ENCODE assay signal across 8 cellular contexts in the genomic region with DNA sequence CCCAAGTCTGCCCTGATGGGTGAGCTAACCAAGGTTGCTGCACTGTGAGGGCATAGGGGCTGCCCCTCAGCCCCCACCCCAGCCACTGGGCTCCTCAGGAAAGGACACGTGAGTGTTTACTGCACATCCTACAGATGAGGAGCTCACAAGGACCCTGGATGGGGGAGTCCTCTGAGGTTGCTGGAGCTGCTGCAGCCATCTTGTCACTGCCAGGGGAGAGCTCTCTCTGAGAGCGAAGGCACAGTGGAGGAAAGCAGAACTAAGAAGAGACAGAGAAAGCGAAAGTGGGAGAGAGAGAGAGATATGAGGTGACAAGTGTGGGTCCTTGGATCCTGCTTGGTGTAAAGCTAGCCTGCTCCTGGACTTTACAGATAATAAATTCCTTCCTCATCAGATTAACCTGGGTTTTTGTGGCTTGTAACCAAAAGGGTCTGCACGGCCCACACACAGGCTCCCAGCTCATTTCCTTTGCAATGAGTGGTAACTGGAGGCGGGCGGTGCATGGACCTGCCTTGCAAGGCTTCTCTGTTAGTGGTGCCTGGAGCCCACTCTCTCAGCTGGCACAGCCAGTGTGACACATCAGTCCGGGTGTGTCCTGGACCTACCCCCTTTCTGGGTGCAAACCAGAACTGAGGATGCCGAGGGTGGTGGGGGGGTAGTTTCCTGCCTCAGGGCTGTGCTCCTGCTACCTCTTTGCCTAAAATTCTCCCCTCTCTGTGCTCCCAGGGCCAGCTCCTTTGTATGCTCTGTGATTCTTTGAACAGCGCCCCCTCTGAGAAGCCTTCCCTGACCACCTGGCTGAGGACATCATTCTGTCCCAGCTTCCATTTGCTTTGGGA. TPM values are rescaled to one million over a fixed set of nuclear protein-coding genes. Genes with fewer than 3 reads are reported as not detected.
DNase-seq lines count a peak whose midpoint lies in the region; ATAC-seq lines count a peak whose summit lies in the region.

No MANE protein-coding gene starts in this region.

- peak; percentile 81 for ATAC-seq in GM18498 (IDR thresholded peaks at IDR 0.05; ENCODE audit: unreplicated experiment)
- peak; percentile 82 for ATAC-seq in GM21825 (IDR thresholded peaks at IDR 0.05; ENCODE audit: unreplicated experiment)
- ATAC-seq in stimulated activated naive CD8-positive, alpha-beta T cell treated with anti-CD3 and anti-CD28 coated beads, Interleukin-15, Interleukin-2, amounts not matched to agents 100 U/mL and 50 U/mL, for 24 hours, result peak; percentile 88
- no peak for ATAC-seq in left lobe of liver

- DNase-seq in MV-4-11 (lab: John Stamatoyannopoulos, UW), result peak; percentile 81
- DNase-seq in activated naive CD4-positive, alpha-beta T cell treated with anti-CD3 and anti-CD28 coated beads for 36 hours, result peak; percentile 71
- DNase-seq in stimulated activated naive CD8-positive, alpha-beta T cell treated with anti-CD3 and anti-CD28 coated beads, Interleukin-15, Interleukin-2, amounts not matched to agents 100 U/mL and 50 U/mL, for 24 hours, result peak; percentile 67
- no peak for DNase-seq in DMS153 treated with DMSO at 0.1 percent for 48 hours (lab: John Stamatoyannopoulos, UW; ENCODE audit: unreplicated experiment)
- DNase-seq in H7, result no peak
- no peak for DNase-seq in left lobe of liver (ENCODE audit: low spot score)

- H3K36me3 ChIP-seq in H7 (replicated peaks; ENCODE audit: control insufficient read depth, insufficient read depth, low read length), result no peaks in the 10 kb centered on the region

- intact Hi-C loops in activated naive CD4-positive, alpha-beta T cell treated with anti-CD3 and anti-CD28 coated beads for 36 hours (cut with micrococcal nuclease), result loop anchor here (1.0 to 2.0 kb wide), 5 partner anchors 18 to 340 kb away; no protein-coding TSS in a partner anchor

- peak overlapping the region; percentile 94 for H3K27ac Mint-ChIP-seq in activated naive CD4-positive, alpha-beta T cell treated with anti-CD3 and anti-CD28 coated beads for 36 hours

- H3K27me3 Mint-ChIP-seq in activated naive CD4-positive, alpha-beta T cell treated with anti-CD3 and anti-CD28 coated beads for 36 hours (ENCODE audit: low read depth), result no peaks in the 10 kb centered on the region

- H3K4me3 ChIP-seq in H7 (ENCODE audit: insufficient read depth, low read depth, low read length), result no peak overlapping the region

- peak overlapping the region; percentile 76 for H3K4me3 Mint-ChIP-seq in activated naive CD4-positive, alpha-beta T cell treated with anti-CD3 and anti-CD28 coated beads for 36 hours

- CTCF ChIA-PET in activated naive CD4-positive, alpha-beta T cell treated with anti-CD3 and anti-CD28 coated beads for 36 hours (lab: Charles Lee), result interaction anchor here (0.6 to 24.9 kb wide), 44 partner anchors 13 to 642 kb away, joined by 3 to 532 read pairs (median 6); a partner anchor contains a TSS

- peaks cover 9% of the 10 kb centered on the region for H3K9me3 Mint-ChIP-seq in activated naive CD4-positive, alpha-beta T cell treated with anti-CD3 and anti-CD28 coated beads for 36 hours

- peaks cover 16% of the 10 kb centered on the region for H3K36me3 Mint-ChIP-seq in activated naive CD4-positive, alpha-beta T cell treated with anti-CD3 and anti-CD28 coated beads for 36 hours (ENCODE audit: low read depth)

- peaks cover 35% of the 10 kb centered on the region for H3K4me1 Mint-ChIP-seq in activated naive CD4-positive, alpha-beta T cell treated with anti-CD3 and anti-CD28 coated beads for 36 hours (ENCODE audit: low read depth)

- H3K27me3 ChIP-seq in H7 (ENCODE audit: control insufficient read depth, insufficient read depth, low read length), result no peaks in the 10 kb centered on the region

RNA-seq across cellular contexts. Expression of a gene that starts 14.2 kb away (rescaled TPM):
- total RNA-seq in activated naive CD4-positive, alpha-beta T cell treated with anti-CD3 and anti-CD28 coated beads for 36 hours, result 10 to 100 TPM; 29.6 to 30.3 TPM
- not detected in 2 replicates for total RNA-seq in H7 (2014; rRNA removed; shearing (Covaris generic))
- 0.53 TPM for total RNA-seq in left lobe of liver

RNA-seq across cellular contexts. Expression of a gene that starts 26.5 kb away (rescaled TPM):
- total RNA-seq in activated naive CD4-positive, alpha-beta T cell treated with anti-CD3 and anti-CD28 coated beads for 36 hours, result 1 to 10 TPM; 1.2 to 1.7 TPM
- total RNA-seq in H7 (2014; rRNA removed; shearing (Covaris generic)), result 0.33 TPM in 1 of 2 replicates, not detected in the other
- 0.68 TPM for total RNA-seq in left lobe of liver

Comparison
In these comparisons a context has a peak if more than half of its experiments do, and no peak if none do; other contexts are left out.
1. DNase-seq: peak in MV-4-11 (single experiment), activated naive CD4-positive, alpha-beta T cell treated with anti-CD3 and anti-CD28 coated beads for 36 hours (single experiment) and stimulated activated naive CD8-positive, alpha-beta T cell treated with anti-CD3 and anti-CD28 coated beads, Interleukin-15, Interleukin-2, amounts not matched to agents 100 U/mL and 50 U/mL, for 24 hours (single experiment); none in DMS153 treated with DMSO at 0.1 percent for 48 hours (single experiment), H7 (single experiment) and left lobe of liver (single experiment).
2. RNA of a gene that starts 14.2 kb away (total RNA-seq): 29.6 to 30.3 TPM in activated naive CD4-positive, alpha-beta T cell treated with anti-CD3 and anti-CD28 coated beads for 36 hours; 0.53 TPM in left lobe of liver (single experiment) and not detected in H7; every median in the first group is over 10 times any median in the second.